In the genomic region with DNA sequence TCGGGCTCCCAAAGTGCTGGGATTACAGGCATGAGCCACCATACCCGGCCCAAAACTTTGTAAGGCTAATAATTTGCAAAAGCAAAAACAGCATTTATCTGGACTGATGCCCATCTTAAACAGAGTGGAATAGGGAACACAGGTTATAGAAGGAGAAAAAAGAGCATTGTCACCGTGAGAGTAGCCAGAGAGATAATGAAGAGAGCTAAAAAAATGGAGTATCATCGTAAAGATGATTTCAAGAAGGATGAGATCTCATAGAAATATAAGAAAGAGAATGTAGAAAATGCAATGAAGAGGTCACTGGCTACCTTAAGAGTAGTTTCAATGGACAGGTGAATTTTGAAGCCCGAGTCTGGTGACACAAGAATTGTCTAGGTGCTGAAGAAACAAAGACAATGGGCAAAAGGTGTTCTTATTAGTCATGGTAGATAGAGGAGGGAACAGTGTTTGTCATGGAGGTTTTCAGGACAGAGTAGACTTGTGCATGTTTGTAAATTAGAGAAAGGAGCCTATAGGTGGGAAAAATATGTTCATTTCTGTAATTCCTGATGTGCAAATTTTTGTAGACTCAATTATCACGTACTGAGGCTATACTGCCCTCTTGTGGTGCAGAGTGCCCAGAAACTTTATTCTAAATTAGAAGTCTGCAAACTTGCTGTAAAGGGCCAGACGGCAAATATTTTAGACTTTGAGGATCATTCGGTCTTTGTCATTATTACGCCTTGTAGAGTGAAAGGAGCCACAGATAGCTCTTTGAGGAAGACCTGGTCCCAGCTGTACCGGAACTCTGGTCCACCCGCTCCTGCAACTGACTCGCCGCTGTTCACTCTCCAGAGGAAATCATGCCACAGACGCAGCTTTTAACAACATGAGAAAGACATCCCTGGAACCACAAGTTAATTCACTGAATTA, we compare ENCODE assay signal across 8 cellular contexts. TPM values are rescaled to one million over a fixed set of nuclear protein-coding genes. Genes with fewer than 3 reads are reported as not detected.
DNase-seq lines count a peak whose midpoint lies in the region; ATAC-seq and FAIRE-seq lines count a peak whose summit lies in the region.

No MANE protein-coding gene starts in this region.

- DNase-seq in AG08396 (ENCODE audit: low spot score) (peak; percentile 23), GM19239 (ENCODE audit: insufficient read length, low spot score) (peak; percentile 17), NCI-H526 treated with DMSO at 0.1 percent for 48 hours (lab: John Stamatoyannopoulos, UW) (peak; percentile 6), stromal cell of bone marrow (ENCODE audit: low read depth) (peak; percentile 22)
- peak; percentile 49 to 59 for DNase-seq in activated CD4-positive, alpha-beta T cell treated with anti-CD3 and anti-CD28 coated beads, Interleukin-2, amount 50 U/mL, for 4 hours
- DNase-seq in effector CD8-positive, alpha-beta T cell (lab: John Stamatoyannopoulos, UW) = peak; percentile 40
- DNase-seq in naive thymus-derived CD8-positive, alpha-beta T cell = peak; percentile 37 to 80 (median 66)

- peak overlapping the region in 6 of 10 donors; percentile 18 to 77 (median 45) for H3K27ac Mint-ChIP-seq in naive thymus-derived CD8-positive, alpha-beta T cell

- no peaks in the 10 kb centered on the region for H3K9me3 Mint-ChIP-seq in naive thymus-derived CD8-positive, alpha-beta T cell

- peaks cover 0 to 9% (median 6%) of the 10 kb centered on the region in 4 donors for H3K4me1 Mint-ChIP-seq in naive thymus-derived CD8-positive, alpha-beta T cell

- POLR2A ChIA-PET in naive thymus-derived CD8-positive, alpha-beta T cell (lab: Charles Lee) = interaction anchor here (1.3 to 1.5 kb wide), 2 partner anchors 31 to 72 kb away, joined by 3 to 4 read pairs; a partner anchor contains a TSS

- no peaks in the 10 kb centered on the region for H3K36me3 Mint-ChIP-seq in naive thymus-derived CD8-positive, alpha-beta T cell

- peaks cover 4 to 38% (median 21%) of the 10 kb centered on the region in 5 donors for H3K27me3 Mint-ChIP-seq in naive thymus-derived CD8-positive, alpha-beta T cell

- peak; percentile 74 for FAIRE-seq in GM19239 (lab: Jason Lieb, UNC)

- peak; percentile 67 to 69 for ATAC-seq in naive thymus-derived CD8-positive, alpha-beta T cell
- no peak for ATAC-seq in HG03439 (IDR thresholded peaks at IDR 0.05; ENCODE audit: unreplicated experiment)

- H3K4me3 Mint-ChIP-seq in naive thymus-derived CD8-positive, alpha-beta T cell = peak overlapping the region; percentile 23 to 66 (median 45)

RNA-seq across cellular contexts. Expression of a gene that starts 8.1 kb away (rescaled TPM):
- total RNA-seq in naive thymus-derived CD8-positive, alpha-beta T cell = 10 to 100 TPM; 85.4 to 92.0 TPM
- polyA plus RNA-seq in naive thymus-derived CD8-positive, alpha-beta T cell = 10 to 100 TPM; 46.2 to 53.6 (median 47.4) TPM

RNA-seq across cellular contexts. Expression of a gene that starts 27.2 kb away (rescaled TPM):
- 1 to 10 TPM; 1.4 to 1.6 TPM for total RNA-seq in naive thymus-derived CD8-positive, alpha-beta T cell
- polyA plus RNA-seq in naive thymus-derived CD8-positive, alpha-beta T cell = under 1 TPM in 1 of 3 donors, not detected in 2; 0.18 TPM

RNA-seq across cellular contexts. Expression of a gene that starts 32.0 kb away (rescaled TPM):
- total RNA-seq in naive thymus-derived CD8-positive, alpha-beta T cell = 10 to 100 TPM; 51.1 to 52.3 TPM
- polyA plus RNA-seq in naive thymus-derived CD8-positive, alpha-beta T cell = 10 to 100 TPM; 57.4 to 60.5 (median 60.1) TPM

RNA-seq across cellular contexts. Expression of a gene that starts 41.0 kb away (rescaled TPM):
- 10 to 100 TPM; 51.9 to 58.8 TPM for total RNA-seq in naive thymus-derived CD8-positive, alpha-beta T cell
- polyA plus RNA-seq in naive thymus-derived CD8-positive, alpha-beta T cell = 10 to 100 TPM; 71.6 to 91.8 (median 73.2) TPM

Comparison
In these comparisons a context has a peak if more than half of its experiments do, and no peak if none do; other contexts are left out.
1. DNase-seq: peak in every context shown above with its lines; median percentile 66 in naive thymus-derived CD8-positive, alpha-beta T cell; 54 in activated CD4-positive, alpha-beta T cell treated with anti-CD3 and anti-CD28 coated beads, Interleukin-2, amount 50 U/mL, for 4 hours; 40 in effector CD8-positive, alpha-beta T cell; 23 in AG08396; 22 in stromal cell of bone marrow; 17 in GM19239; 6 in NCI-H526 treated with DMSO at 0.1 percent for 48 hours.